1 cellular context compared by ENCODE assay signal in genomic region chr10:67684140-67684539, GRCh38. TPM values are rescaled to one million over a fixed set of nuclear protein-coding genes. Genes with fewer than 3 reads are reported as not detected.
"Had no signal": no experiment of that assay in that cellular context is flagged by ENCODE, and none has a peak within 500 bp of the region (broad histone marks: within the 10 kb centered on the region; RNA-seq: fewer than 3 reads in every experiment).

No MANE protein-coding gene starts in this region.

RNA-seq across cellular contexts. Expression of gene CTNNA3, which starts 11.9 kb away (rescaled TPM):
- total RNA-seq: G401 had no signal
